ENCODE assay signal across 15 cellular contexts in genomic region chr11:95182397-95182796, GRCh38. TPM values are rescaled to one million over a fixed set of nuclear protein-coding genes. Genes with fewer than 3 reads are reported as not detected.
DNase-seq lines count a peak whose midpoint lies in the region; ATAC-seq, FAIRE-seq and TF ChIP-seq lines count a peak whose summit lies in the region.
"Had no signal": no experiment of that assay in that cellular context is flagged by ENCODE, and none has a peak within 500 bp of the region (broad histone marks: within the 10 kb centered on the region; RNA-seq: fewer than 3 reads in every experiment).

No MANE protein-coding gene starts in this region.

- H3K36me3 Mint-ChIP-seq in activated naive CD4-positive, alpha-beta T cell treated with anti-CD3 and anti-CD28 coated beads, Interleukin-2, amount 50 U/mL, for 72 hours, result peaks cover 2 to 22% of the 10 kb centered on the region in 2 donors
- H3K36me3 Mint-ChIP-seq in IgD-negative memory B cell, result peaks cover under 1% of the 10 kb centered on the region
- H3K36me3 Mint-ChIP-seq in stimulated activated memory B cell treated with anti-CD40 and anti-IgM and Interleukin-4, amounts not matched to agents 10 μg/mL and 1 μg/mL and 100 μg/mL, for 72 hours, result peaks cover 33% of the 10 kb centered on the region
- H3K36me3 Mint-ChIP-seq in natural killer cell, result no peaks in the 10 kb centered on the region

- no peak overlapping the region for H3K27ac Mint-ChIP-seq in activated naive CD4-positive, alpha-beta T cell treated with anti-CD3 and anti-CD28 coated beads, Interleukin-2, amount 50 U/mL, for 72 hours
- H3K27ac Mint-ChIP-seq in IgD-negative memory B cell (peak overlapping the region in 2 of 3 donors; percentile 9 to 90), natural killer cell (no peak overlapping the region)
- H3K27ac Mint-ChIP-seq in stimulated activated memory B cell treated with anti-CD40 and anti-IgM and Interleukin-4, amounts not matched to agents 10 μg/mL and 1 μg/mL and 100 μg/mL, for 72 hours, result peak overlapping the region; percentile 69

- H3K27me3 ChIP-seq in bronchial epithelial cell (ENCODE audit: control insufficient read depth, insufficient read depth, low read length), result no peaks in the 10 kb centered on the region
- H3K27me3 ChIP-seq: BE2C had no signal

- no peak for TF ChIP-seq CTCF in bronchial epithelial cell (IDR thresholded peaks at IDR 0.05; ENCODE audit: insufficient read depth, low read length, severe bottlenecking)
- TF ChIP-seq CTCF in natural killer cell (IDR thresholded peaks at IDR 0.05), result no peak

- no peak for DNase-seq in activated naive CD4-positive, alpha-beta T cell treated with anti-CD3 and anti-CD28 coated beads, Interleukin-2, amount 50 U/mL, for 72 hours (ENCODE audit: low spot score in 2 of 2)
- DNase-seq in activated naive CD4-positive, alpha-beta T cell treated with Interleukin-2 at 50 U/mL for 16 hours, result no peak
- DNase-seq in bronchial epithelial cell (ENCODE audit: low read depth) (peak; percentile 18), natural killer cell (no peak), NOMO-1 (lab: John Stamatoyannopoulos, UW; ENCODE audit: unreplicated experiment in 2 of 2) (no peak)
- DNase-seq: BE2C, MG63, NCI-H1092 treated with DMSO at 0.1 percent for 48 hours, NCI-H187, NCI-H446 treated with DMSO at 0.1 percent for 48 hours, NCI-H748 treated with DMSO at 0.1 percent for 48 hours, PC-9 had no signal

- H3K27me3 Mint-ChIP-seq in IgD-negative memory B cell (no peaks in the 10 kb centered on the region), natural killer cell (ENCODE audit: low read depth in 2 of 2) (no peaks in the 10 kb centered on the region)
- H3K27me3 Mint-ChIP-seq in stimulated activated memory B cell treated with anti-CD40 and anti-IgM and Interleukin-4, amounts not matched to agents 10 μg/mL and 1 μg/mL and 100 μg/mL, for 72 hours, result no peaks in the 10 kb centered on the region

- H3K9me3 Mint-ChIP-seq in activated naive CD4-positive, alpha-beta T cell treated with anti-CD3 and anti-CD28 coated beads, Interleukin-2, amount 50 U/mL, for 72 hours, result no peaks in the 10 kb centered on the region
- no peaks in the 10 kb centered on the region for H3K9me3 Mint-ChIP-seq in IgD-negative memory B cell
- H3K9me3 Mint-ChIP-seq in stimulated activated memory B cell treated with anti-CD40 and anti-IgM and Interleukin-4, amounts not matched to agents 10 μg/mL and 1 μg/mL and 100 μg/mL, for 72 hours, result no peaks in the 10 kb centered on the region
- no peaks in the 10 kb centered on the region for H3K9me3 Mint-ChIP-seq in natural killer cell

- ATAC-seq in activated naive CD4-positive, alpha-beta T cell treated with anti-CD3 and anti-CD28 coated beads, Interleukin-2, amount 50 U/mL, for 72 hours, result peak; percentile 66
- no peak for ATAC-seq in stimulated activated memory B cell treated with anti-CD40 and anti-IgM and Interleukin-4, amounts not matched to agents 10 μg/mL and 1 μg/mL and 100 μg/mL, for 72 hours
- ATAC-seq in natural killer cell, result no peak

- intact Hi-C loops in natural killer cell (cut with micrococcal nuclease), result no loop called here

- no peak overlapping the region for H3K4me3 ChIP-seq in bronchial epithelial cell (ENCODE audit: low read depth, low read length)
- H3K4me3 ChIP-seq: MG63, PC-9 had no signal

- FAIRE-seq in bronchial epithelial cell (lab: Jason Lieb, UNC), result peak; percentile 36
- FAIRE-seq: H1 had no signal

- no peak overlapping the region for H3K4me3 Mint-ChIP-seq in IgD-negative memory B cell
- no peak overlapping the region for H3K4me3 Mint-ChIP-seq in stimulated activated memory B cell treated with anti-CD40 and anti-IgM and Interleukin-4, amounts not matched to agents 10 μg/mL and 1 μg/mL and 100 μg/mL, for 72 hours
- no peak overlapping the region for H3K4me3 Mint-ChIP-seq in natural killer cell

- peaks cover 2 to 7% (median 6%) of the 10 kb centered on the region in 3 donors for H3K4me1 Mint-ChIP-seq in IgD-negative memory B cell
- peaks cover 19% of the 10 kb centered on the region for H3K4me1 Mint-ChIP-seq in stimulated activated memory B cell treated with anti-CD40 and anti-IgM and Interleukin-4, amounts not matched to agents 10 μg/mL and 1 μg/mL and 100 μg/mL, for 72 hours
- no peaks in the 10 kb centered on the region for H3K4me1 Mint-ChIP-seq in natural killer cell

- peaks cover 9% of the 10 kb centered on the region for H3K36me3 ChIP-seq in bronchial epithelial cell (ENCODE audit: control insufficient read depth, insufficient read depth, low read length)
- H3K36me3 ChIP-seq: MG63 had no signal

RNA-seq across cellular contexts. Expression of gene SESN3, which starts 48.6 kb away (rescaled TPM):
- total RNA-seq in activated naive CD4-positive, alpha-beta T cell treated with anti-CD3 and anti-CD28 coated beads, Interleukin-2, amount 50 U/mL, for 72 hours, result 10 to 100 TPM; 20.5 to 26.9 TPM
- polyA plus RNA-seq in IgD-negative memory B cell, result 2.9 TPM
- total RNA-seq in bronchial epithelial cell (12.4 and 25.0 TPM in 2 replicates), natural killer cell (10 to 100 TPM in 1 of 3 donors, 1 to 10 TPM in 2; 5.5 to 10.2 (median 7.6) TPM)

Comparison
In these comparisons a context has a peak if more than half of its experiments do, and no peak if none do; other contexts are left out.
1. ATAC-seq: peak in activated naive CD4-positive, alpha-beta T cell treated with anti-CD3 and anti-CD28 coated beads, Interleukin-2, amount 50 U/mL, for 72 hours (2 of 2); none in stimulated activated memory B cell treated with anti-CD40 and anti-IgM and Interleukin-4, amounts not matched to agents 10 μg/mL and 1 μg/mL and 100 μg/mL, for 72 hours (single experiment) and natural killer cell (0 of 3).
2. H3K27ac Mint-ChIP-seq: peak in IgD-negative memory B cell (2 of 3) and stimulated activated memory B cell treated with anti-CD40 and anti-IgM and Interleukin-4, amounts not matched to agents 10 μg/mL and 1 μg/mL and 100 μg/mL, for 72 hours (single experiment); none in activated naive CD4-positive, alpha-beta T cell treated with anti-CD3 and anti-CD28 coated beads, Interleukin-2, amount 50 U/mL, for 72 hours (0 of 2) and natural killer cell (0 of 2).